In the genomic region with DNA sequence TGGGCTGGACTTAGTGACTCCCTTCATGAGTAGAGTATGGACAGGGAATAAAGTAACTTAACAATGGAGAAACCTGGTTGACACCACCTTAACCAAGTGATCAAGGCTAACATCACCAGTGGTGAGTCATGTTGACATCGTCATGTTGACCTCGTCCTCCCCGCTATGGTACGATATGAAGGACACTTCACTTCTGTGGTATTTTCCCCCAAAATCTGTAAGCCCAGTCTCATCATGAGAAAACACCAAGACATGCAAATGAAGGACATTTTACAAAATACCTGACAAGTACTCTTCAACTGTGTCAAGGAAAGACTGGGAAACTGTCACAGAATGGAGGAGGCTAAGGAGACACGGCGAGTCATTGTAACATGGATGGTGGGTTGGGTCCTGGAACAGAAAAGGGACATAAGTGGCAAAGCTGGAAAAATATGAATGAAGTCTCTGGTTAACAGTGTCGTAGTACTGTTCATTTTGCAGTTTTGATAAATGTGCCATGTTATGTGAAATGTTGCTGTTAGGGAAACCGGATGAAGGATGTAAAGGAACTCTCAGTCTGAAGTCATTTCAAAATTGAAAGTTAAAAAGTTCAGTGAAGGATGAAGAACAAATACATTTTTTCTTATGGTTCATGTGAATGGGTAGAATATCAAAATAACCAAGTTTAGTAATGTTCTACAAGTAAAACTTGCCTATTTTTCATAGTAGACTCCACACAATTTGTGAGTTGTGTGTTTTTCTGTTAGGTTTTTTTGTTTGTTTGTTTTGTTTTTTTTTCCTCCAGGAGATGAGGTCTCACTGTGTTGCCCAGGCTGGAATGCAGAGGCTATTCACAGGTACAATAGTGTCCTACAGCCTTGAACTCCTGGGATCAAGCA, we compare ENCODE assay signal across 8 cellular contexts.
A peak's percentile ranks its signal among the peaks of the same experiment; 100 is the strongest.
DNase-seq lines count a peak whose midpoint lies in the region; ATAC-seq and TF ChIP-seq lines count a peak whose summit lies in the region.

No MANE protein-coding gene starts in this region.

- POLR2A ChIA-PET in RWPE1 (lab: Yijun Ruan, JAX; ENCODE audit: low non-redundant PET): no interaction called here

- no peak for TF ChIP-seq EP300 in gastroesophageal sphincter (IDR thresholded peaks at IDR 0.05)

- CTCF ChIA-PET in RWPE1 (lab: Yijun Ruan, JAX): interaction anchor here (0.6 kb wide), 1 partner anchor 680 kb away, joined by 3 read pairs; no protein-coding TSS in a partner anchor

- ATAC-seq in GM18511 (IDR thresholded peaks at IDR 0.05; ENCODE audit: unreplicated experiment): peak; percentile 93
- ATAC-seq in GM21737 (IDR thresholded peaks at IDR 0.05; ENCODE audit: unreplicated experiment): peak; percentile 76
- ATAC-seq in gastroesophageal sphincter: no peak

- H3K4me1 ChIP-seq in KMS-11 (ENCODE audit: low read depth, poor library complexity, severe bottlenecking) (peaks cover 30% of the 10 kb centered on the region), gastroesophageal sphincter (peaks cover 0 to 52% (median 4%) of the 10 kb centered on the region in 3 donors)

- WGBS in gastroesophageal sphincter (ENCODE audit: low coverage in 1 of 2), 2 donors: 92 to 96% methylated on average over 4 to 7 of the region's 8 CpGs

- H4K20me1 ChIP-seq in KMS-11 (ENCODE audit: insufficient read depth): no peaks in the 10 kb centered on the region

- no peak overlapping the region for H3K27ac ChIP-seq in KMS-11
- no peak overlapping the region for H3K27ac ChIP-seq in gastroesophageal sphincter
- no peak overlapping the region for H3K27ac ChIP-seq in RWPE1

- TF ChIP-seq CTCF in KMS-11 (conservative IDR thresholded peaks at IDR 0.05; ENCODE audit: low read depth, low read length): no peak
- TF ChIP-seq CTCF in gastroesophageal sphincter (IDR thresholded peaks at IDR 0.05): no peak
- TF ChIP-seq CTCF in RWPE1 (conservative IDR thresholded peaks at IDR 0.05; ENCODE audit: low read depth): no peak

- no peak overlapping the region for H3K4me3 ChIP-seq in KMS-11 (IDR thresholded peaks at IDR 0.05; ENCODE audit: insufficient read depth, low read depth, low read length)
- H3K4me3 ChIP-seq in gastroesophageal sphincter: no peak overlapping the region

- H3K79me2 ChIP-seq in KMS-11 (ENCODE audit: insufficient read depth, low read depth): peaks cover 18% of the 10 kb centered on the region; the same call in 1 of the 2 replicates

- H3K36me3 ChIP-seq in KMS-11 (ENCODE audit: insufficient read depth) (no peaks in the 10 kb centered on the region), gastroesophageal sphincter (no peaks in the 10 kb centered on the region)

- H3K9ac ChIP-seq in KMS-11: no peak overlapping the region

- no peak for TF ChIP-seq POLR2A in gastroesophageal sphincter (IDR thresholded peaks at IDR 0.05)

- H3K27me3 ChIP-seq in KMS-11 (ENCODE audit: insufficient read depth, low read depth) (no peaks in the 10 kb centered on the region), gastroesophageal sphincter (no peaks in the 10 kb centered on the region)

- no peak overlapping the region for H2AFZ ChIP-seq in KMS-11 (ENCODE audit: low read depth)

- H3K9me3 ChIP-seq in gastroesophageal sphincter: no peaks in the 10 kb centered on the region

- peak overlapping the region; percentile 16; the same call in 1 of the 2 replicates for H3K4me2 ChIP-seq in KMS-11

- DNase-seq in iris pigment epithelial cell (ENCODE audit: low read depth) (peak; percentile 44), SW480 (ENCODE audit: low spot score) (no peak), RWPE1 (ENCODE audit: low spot score) (no peak)
- no peak for DNase-seq in activated CD4-positive, CD25-positive, alpha-beta regulatory T cell treated with anti-CD3 and anti-CD28 coated beads, Interleukin-2, amount 50 U/mL, for 72 hours
